ENCODE assay signal across 8 cellular contexts in genomic region chr6:16698988-16699868, GRCh38.
DNase-seq lines count a peak whose midpoint lies in the region; ATAC-seq and TF ChIP-seq lines count a peak whose summit lies in the region.

No MANE protein-coding gene starts in this region.

- ATAC-seq in activated CD4-positive, CD25-positive, alpha-beta regulatory T cell treated with anti-CD3 and anti-CD28 coated beads, Interleukin-2, amount 50 U/mL, for 24 hours = peak; percentile 68 to 69
- ATAC-seq in stimulated activated naive CD8-positive, alpha-beta T cell treated with anti-CD3 and anti-CD28 coated beads, Interleukin-15, Interleukin-2, amounts not matched to agents 100 U/mL and 50 U/mL, for 24 hours = peak; percentile 77

- DNase-seq in activated CD4-positive, CD25-positive, alpha-beta regulatory T cell (lab: John Stamatoyannopoulos, UW) = no peak
- DNase-seq in T-helper 22 cell (ENCODE audit: low read depth) (peak; percentile 34), fibroblast of villous mesenchyme (ENCODE audit: low read depth) (peak; percentile 71), DMS153 treated with DMSO at 0.1 percent for 48 hours (lab: John Stamatoyannopoulos, UW; ENCODE audit: unreplicated experiment) (no peak), 8988T (no peak)
- no peak for DNase-seq in stimulated activated naive CD8-positive, alpha-beta T cell treated with anti-CD3 and anti-CD28 coated beads, Interleukin-15, Interleukin-2, amounts not matched to agents 100 U/mL and 50 U/mL, for 24 hours
- no peak for DNase-seq in stimulated activated CD4-positive, alpha-beta T cell treated with anti-CD3 and anti-CD28 coated beads, Interleukin-12 subunit alpha, Interleukin-12 subunit beta, amount 100 ng/mL, for 4 hours

- H3K4me3 ChIP-seq in fibroblast of villous mesenchyme (ENCODE audit: low read depth, low read length) = no peak overlapping the region

- no peak for TF ChIP-seq CTCF in fibroblast of villous mesenchyme (IDR thresholded peaks at IDR 0.05; ENCODE audit: insufficient read depth, low read depth, low read length)

Comparison
In these comparisons a context has a peak if more than half of its experiments do, and no peak if none do; other contexts are left out.
1. DNase-seq: peak in T-helper 22 cell (single experiment) and fibroblast of villous mesenchyme (single experiment); none in activated CD4-positive, CD25-positive, alpha-beta regulatory T cell (0 of 4), stimulated activated naive CD8-positive, alpha-beta T cell treated with anti-CD3 and anti-CD28 coated beads, Interleukin-15, Interleukin-2, amounts not matched to agents 100 U/mL and 50 U/mL, for 24 hours (single experiment), DMS153 treated with DMSO at 0.1 percent for 48 hours (single experiment), 8988T (single experiment) and stimulated activated CD4-positive, alpha-beta T cell treated with anti-CD3 and anti-CD28 coated beads, Interleukin-12 subunit alpha, Interleukin-12 subunit beta, amount 100 ng/mL, for 4 hours (single experiment).